22 cellular contexts compared by ENCODE assay signal in the genomic region with DNA sequence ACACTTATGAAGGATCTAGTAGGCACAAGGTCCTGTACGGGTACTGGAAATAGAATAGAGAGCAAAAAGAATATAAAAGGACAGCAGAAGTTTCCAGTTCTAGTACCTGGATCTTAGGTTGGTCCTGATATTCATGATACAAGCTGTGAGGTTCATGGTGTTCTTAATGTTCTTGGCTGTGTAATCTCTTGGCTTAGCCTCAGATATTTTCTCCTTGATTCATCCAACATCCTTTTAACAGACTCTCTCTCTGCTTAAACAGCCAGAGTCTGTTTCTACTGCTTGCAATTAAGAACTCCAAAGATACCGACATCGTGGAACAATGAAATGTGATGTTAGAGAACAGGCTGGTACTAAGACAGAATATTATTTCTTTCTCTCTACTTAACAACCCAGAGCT. TPM values are rescaled to one million over a fixed set of nuclear protein-coding genes. Genes with fewer than 3 reads are reported as not detected.
DNase-seq lines count a peak whose midpoint lies in the region; ATAC-seq and TF ChIP-seq lines count a peak whose summit lies in the region.
"Had no signal": no experiment of that assay in that cellular context is flagged by ENCODE, and none has a peak within 500 bp of the region (broad histone marks: within the 10 kb centered on the region; RNA-seq: fewer than 3 reads in every experiment).

No MANE protein-coding gene starts in this region.

- peaks cover 16% of the 10 kb centered on the region for H3K27me3 Mint-ChIP-seq in endodermal cell (ENCODE audit: insufficient read depth)

- H3K4me3 Mint-ChIP-seq in endodermal cell: no peak overlapping the region
- H3K4me3 Mint-ChIP-seq: H9 had no signal

- no peak overlapping the region for H3K27ac ChIP-seq in endodermal cell (ENCODE audit: low read depth, low read length)
- H3K27ac ChIP-seq: HL-60, Peyer's patch, SJCRH30 had no signal

- ATAC-seq in esophagus mucosa: no peak
- ATAC-seq: GM12878, HepG2 had no signal

- no peaks in the 10 kb centered on the region for H3K36me3 ChIP-seq in endodermal cell (ENCODE audit: control insufficient read depth, insufficient read depth, low read length)
- H3K36me3 ChIP-seq: BE2C, Peyer's patch, SJCRH30 had no signal

- no peaks in the 10 kb centered on the region for H3K36me3 Mint-ChIP-seq in endodermal cell (ENCODE audit: low read depth)

- DNase-seq in AG10803 (ENCODE audit: low read depth) (peak; percentile 56), LNCaP clone FGC (ENCODE audit: low read depth) (peak; percentile 50), fibroblast of pulmonary artery (ENCODE audit: low read depth) (peak; percentile 8), superior temporal gyrus (ENCODE audit: extremely low spot score) (peak; percentile 44), DMS79 treated with DMSO at 0.1 percent for 48 hours (lab: John Stamatoyannopoulos, UW) (no peak), endodermal cell (no peak)
- DNase-seq: 8988T, BE2C, H9, KBM-7, NCI-H1105, NCI-H2029 treated with DMSO at 0.1 percent for 48 hours, NCI-H226, NCI-H524, Peyer's patch, SJCRH30 had no signal

- H3K4me1 Mint-ChIP-seq in endodermal cell: peaks cover 5% of the 10 kb centered on the region
- H3K4me1 Mint-ChIP-seq: H9 had no signal

- H3K4me3 ChIP-seq in AG10803 (ENCODE audit: low read length) (no peak overlapping the region), LNCaP clone FGC (ENCODE audit: low read depth, low read length) (no peak overlapping the region), fibroblast of pulmonary artery (replicated peaks; ENCODE audit: low read depth, low read length) (no peak overlapping the region), endodermal cell (ENCODE audit: low read length) (no peak overlapping the region)
- H3K4me3 ChIP-seq: GM12878, Peyer's patch, SJCRH30 had no signal

- no peaks in the 10 kb centered on the region for H3K4me1 ChIP-seq in endodermal cell (ENCODE audit: control insufficient read depth, insufficient read depth, low read length)
- H3K4me1 ChIP-seq: BE2C, Peyer's patch, SJCRH30 had no signal

- no peaks in the 10 kb centered on the region for H3K9me3 ChIP-seq in endodermal cell (ENCODE audit: control insufficient read depth, low read length)
- H3K9me3 ChIP-seq: BE2C, Peyer's patch, SJCRH30 had no signal

- TF ChIP-seq CTCF in AG10803 (conservative IDR thresholded peaks at IDR 0.05; ENCODE audit: low read length) (no peak), LNCaP clone FGC (IDR thresholded peaks at IDR 0.05; ENCODE audit: control insufficient read depth, extremely low read depth, insufficient read depth) (no peak), fibroblast of pulmonary artery (IDR thresholded peaks at IDR 0.05; ENCODE audit: low read length, missing control alignments) (no peak), endodermal cell (conservative IDR thresholded peaks at IDR 0.05) (no peak)

- H3K27ac Mint-ChIP-seq in endodermal cell: no peak overlapping the region
- H3K27ac Mint-ChIP-seq: H9 had no signal

- 96 to 100% methylated on average over 1 of the region's 3 CpGs for WGBS in endodermal cell (ENCODE audit: insufficient coverage in 1 of 2, insufficient read length in 1 of 2), 2 experiments

- H3K9ac ChIP-seq in endodermal cell (ENCODE audit: extremely low read depth, low read length, poor library complexity, severe bottlenecking): no peak overlapping the region

- H3K27me3 ChIP-seq in endodermal cell (ENCODE audit: control insufficient read depth, insufficient read depth, low read length, poor library complexity, severe bottlenecking): no peaks in the 10 kb centered on the region
- H3K27me3 ChIP-seq: BE2C, Peyer's patch, SJCRH30 had no signal

- peaks cover 11% of the 10 kb centered on the region for H3K9me3 Mint-ChIP-seq in endodermal cell

RNA-seq across cellular contexts. Expression of a gene that starts 49.9 kb away (rescaled TPM):
- 1 to 10 TPM; 1.1 to 2.0 TPM for total RNA-seq in endodermal cell
- 4.5 TPM for polyA plus RNA-seq in endodermal cell (2013, experiment 1 of 2)
- polyA plus RNA-seq in endodermal cell (2013, experiment 2 of 2): 4.2 TPM
- 0.04 TPM for total RNA-seq in esophagus mucosa
- total RNA-seq: GM12878, H9, HepG2, HT-29, OCI-LY7, SJCRH30 had no signal
- polyA plus RNA-seq: HepG2 had no signal

Comparison
In these comparisons a context has a peak if more than half of its experiments do, and no peak if none do; other contexts are left out.
1. DNase-seq: peak in AG10803 (single experiment), LNCaP clone FGC (single experiment), fibroblast of pulmonary artery (single experiment) and superior temporal gyrus (single experiment); none in DMS79 treated with DMSO at 0.1 percent for 48 hours (single experiment) and endodermal cell (single experiment).